ENCODE assay signal across 1 cellular context in the genomic region with DNA sequence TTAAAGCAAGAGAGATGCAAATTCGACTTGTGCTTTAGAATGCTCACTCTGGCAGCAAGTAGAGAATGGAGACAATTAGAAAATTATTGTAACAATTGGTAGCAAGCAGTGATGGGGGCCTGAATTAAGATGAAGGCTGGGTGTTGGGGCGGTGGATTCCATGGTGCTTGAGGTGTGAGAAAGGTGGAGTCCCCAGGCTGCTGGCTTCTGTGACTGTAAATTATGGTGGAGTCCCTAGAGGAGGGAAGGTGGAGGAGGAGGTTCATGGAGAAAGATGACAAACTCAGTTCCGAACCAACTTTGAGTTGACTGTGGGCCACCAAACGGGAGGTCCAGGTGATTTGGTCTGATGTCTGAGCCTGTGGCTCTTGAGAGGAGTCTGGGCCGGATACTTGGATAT.
TF ChIP-seq lines count a peak whose summit lies in the region.

No MANE protein-coding gene starts in this region.

TF ChIP-seq in IMR-90, 13 proteins besides CTCF, POLR2A, EP300 and RAD21 (continued from another document):
- TF ChIP-seq NFE2L2 (IDR thresholded peaks at IDR 0.05; ENCODE audit: low read depth, low read length) = no peak
- TF ChIP-seq MAFK (IDR thresholded peaks at IDR 0.05; ENCODE audit: low read depth, low read length) = no peak
- TF ChIP-seq, protein P1, sequence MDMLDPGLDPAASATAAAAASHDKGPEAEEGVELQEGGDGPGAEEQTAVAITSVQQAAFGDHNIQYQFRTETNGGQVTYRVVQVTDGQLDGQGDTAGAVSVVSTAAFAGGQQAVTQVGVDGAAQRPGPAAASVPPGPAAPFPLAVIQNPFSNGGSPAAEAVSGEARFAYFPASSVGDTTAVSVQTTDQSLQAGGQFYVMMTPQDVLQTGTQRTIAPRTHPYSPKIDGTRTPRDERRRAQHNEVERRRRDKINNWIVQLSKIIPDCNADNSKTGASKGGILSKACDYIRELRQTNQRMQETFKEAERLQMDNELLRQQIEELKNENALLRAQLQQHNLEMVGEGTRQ (IDR thresholded peaks at IDR 0.05; ENCODE audit: low read depth, low read length) = no peak
- TF ChIP-seq MXI1 (IDR thresholded peaks at IDR 0.05; ENCODE audit: borderline replicate concordance, low read depth, low read length) = no peak
- TF ChIP-seq, protein P2, sequence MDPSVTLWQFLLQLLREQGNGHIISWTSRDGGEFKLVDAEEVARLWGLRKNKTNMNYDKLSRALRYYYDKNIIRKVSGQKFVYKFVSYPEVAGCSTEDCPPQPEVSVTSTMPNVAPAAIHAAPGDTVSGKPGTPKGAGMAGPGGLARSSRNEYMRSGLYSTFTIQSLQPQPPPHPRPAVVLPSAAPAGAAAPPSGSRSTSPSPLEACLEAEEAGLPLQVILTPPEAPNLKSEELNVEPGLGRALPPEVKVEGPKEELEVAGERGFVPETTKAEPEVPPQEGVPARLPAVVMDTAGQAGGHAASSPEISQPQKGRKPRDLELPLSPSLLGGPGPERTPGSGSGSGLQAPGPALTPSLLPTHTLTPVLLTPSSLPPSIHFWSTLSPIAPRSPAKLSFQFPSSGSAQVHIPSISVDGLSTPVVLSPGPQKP (IDR thresholded peaks at IDR 0.05; ENCODE audit: borderline replicate concordance, low read depth, low read length) = no peak
- TF ChIP-seq CEBPB (IDR thresholded peaks at IDR 0.05; ENCODE audit: low read depth, low read length) = no peak
